ENCODE assay signal across 1 cellular context in genomic region chr2:162107361-162107901, GRCh38.
A peak's percentile ranks its signal among the peaks of the same experiment; 100 is the strongest.
TF ChIP-seq lines count a peak whose summit lies in the region.

No MANE protein-coding gene starts in this region.

TF ChIP-seq in HepG2, 621 proteins besides CTCF, POLR2A, EP300 and RAD21 (continued from another document and continues in another):
- TF ChIP-seq KDM1A (CRISPR knock-in tag; IDR thresholded peaks at IDR 0.05) (no peak), KDM3A (CRISPR knock-in tag; IDR thresholded peaks at IDR 0.05; ENCODE audit: low read depth) (no peak), FOXJ3 (CRISPR knock-in tag; IDR thresholded peaks at IDR 0.05; ENCODE audit: borderline replicate concordance) (peak; percentile 93; the same call in 1 of the 2 replicates), ZNF17 (CRISPR knock-in tag; IDR thresholded peaks at IDR 0.05) (no peak), NAIF1 (CRISPR knock-in tag; IDR thresholded peaks at IDR 0.05; ENCODE audit: borderline replicate concordance) (no peak), ZBTB10 (CRISPR knock-in tag; IDR thresholded peaks at IDR 0.05; ENCODE audit: borderline replicate concordance) (no peak), ZMYM4 (CRISPR knock-in tag; IDR thresholded peaks at IDR 0.05) (no peak; the same call in 1 of the 2 replicates), GFI1 (CRISPR knock-in tag; IDR thresholded peaks at IDR 0.05; ENCODE audit: borderline replicate concordance) (peak; percentile 77; the same call in 1 of the 2 replicates), ZNF792 (CRISPR knock-in tag; IDR thresholded peaks at IDR 0.05) (no peak), NKX3-1 (CRISPR knock-in tag; IDR thresholded peaks at IDR 0.05) (no peak), ZNF496 (CRISPR knock-in tag; IDR thresholded peaks at IDR 0.05; ENCODE audit: insufficient replicate concordance) (no peak), ZFP41 (CRISPR knock-in tag; IDR thresholded peaks at IDR 0.05; ENCODE audit: borderline replicate concordance) (no peak), ZNF891 (CRISPR knock-in tag; IDR thresholded peaks at IDR 0.05) (no peak), ZNF512B (CRISPR knock-in tag; IDR thresholded peaks at IDR 0.05; ENCODE audit: borderline replicate concordance) (no peak), KLF11 (CRISPR knock-in tag; IDR thresholded peaks at IDR 0.05) (0 out of 2 replicates have a peak, but pooled peaks have one; percentile 50), KAT8 (CRISPR knock-in tag; IDR thresholded peaks at IDR 0.05) (0 out of 2 replicates have a peak, but pooled peaks have one; percentile 38), ZNF143 (CRISPR knock-in tag; IDR thresholded peaks at IDR 0.05) (no peak), MIXL1 (CRISPR knock-in tag; IDR thresholded peaks at IDR 0.05) (peak; percentile 58; the same call in 1 of the 2 replicates), ZSCAN12 (CRISPR knock-in tag; IDR thresholded peaks at IDR 0.05) (no peak), CCDC6 (CRISPR knock-in tag; IDR thresholded peaks at IDR 0.05) (no peak), ZNF18 (CRISPR knock-in tag; IDR thresholded peaks at IDR 0.05; ENCODE audit: insufficient replicate concordance) (no peak), YEATS4 (CRISPR knock-in tag; IDR thresholded peaks at IDR 0.05; ENCODE audit: borderline replicate concordance) (0 out of 2 replicates have a peak, but pooled peaks have one; percentile 36), ZNF687 (CRISPR knock-in tag; IDR thresholded peaks at IDR 0.05) (no peak), NPAS2 (CRISPR knock-in tag; IDR thresholded peaks at IDR 0.05; ENCODE audit: borderline replicate concordance) (no peak)
- TF ChIP-seq, protein P1, sequence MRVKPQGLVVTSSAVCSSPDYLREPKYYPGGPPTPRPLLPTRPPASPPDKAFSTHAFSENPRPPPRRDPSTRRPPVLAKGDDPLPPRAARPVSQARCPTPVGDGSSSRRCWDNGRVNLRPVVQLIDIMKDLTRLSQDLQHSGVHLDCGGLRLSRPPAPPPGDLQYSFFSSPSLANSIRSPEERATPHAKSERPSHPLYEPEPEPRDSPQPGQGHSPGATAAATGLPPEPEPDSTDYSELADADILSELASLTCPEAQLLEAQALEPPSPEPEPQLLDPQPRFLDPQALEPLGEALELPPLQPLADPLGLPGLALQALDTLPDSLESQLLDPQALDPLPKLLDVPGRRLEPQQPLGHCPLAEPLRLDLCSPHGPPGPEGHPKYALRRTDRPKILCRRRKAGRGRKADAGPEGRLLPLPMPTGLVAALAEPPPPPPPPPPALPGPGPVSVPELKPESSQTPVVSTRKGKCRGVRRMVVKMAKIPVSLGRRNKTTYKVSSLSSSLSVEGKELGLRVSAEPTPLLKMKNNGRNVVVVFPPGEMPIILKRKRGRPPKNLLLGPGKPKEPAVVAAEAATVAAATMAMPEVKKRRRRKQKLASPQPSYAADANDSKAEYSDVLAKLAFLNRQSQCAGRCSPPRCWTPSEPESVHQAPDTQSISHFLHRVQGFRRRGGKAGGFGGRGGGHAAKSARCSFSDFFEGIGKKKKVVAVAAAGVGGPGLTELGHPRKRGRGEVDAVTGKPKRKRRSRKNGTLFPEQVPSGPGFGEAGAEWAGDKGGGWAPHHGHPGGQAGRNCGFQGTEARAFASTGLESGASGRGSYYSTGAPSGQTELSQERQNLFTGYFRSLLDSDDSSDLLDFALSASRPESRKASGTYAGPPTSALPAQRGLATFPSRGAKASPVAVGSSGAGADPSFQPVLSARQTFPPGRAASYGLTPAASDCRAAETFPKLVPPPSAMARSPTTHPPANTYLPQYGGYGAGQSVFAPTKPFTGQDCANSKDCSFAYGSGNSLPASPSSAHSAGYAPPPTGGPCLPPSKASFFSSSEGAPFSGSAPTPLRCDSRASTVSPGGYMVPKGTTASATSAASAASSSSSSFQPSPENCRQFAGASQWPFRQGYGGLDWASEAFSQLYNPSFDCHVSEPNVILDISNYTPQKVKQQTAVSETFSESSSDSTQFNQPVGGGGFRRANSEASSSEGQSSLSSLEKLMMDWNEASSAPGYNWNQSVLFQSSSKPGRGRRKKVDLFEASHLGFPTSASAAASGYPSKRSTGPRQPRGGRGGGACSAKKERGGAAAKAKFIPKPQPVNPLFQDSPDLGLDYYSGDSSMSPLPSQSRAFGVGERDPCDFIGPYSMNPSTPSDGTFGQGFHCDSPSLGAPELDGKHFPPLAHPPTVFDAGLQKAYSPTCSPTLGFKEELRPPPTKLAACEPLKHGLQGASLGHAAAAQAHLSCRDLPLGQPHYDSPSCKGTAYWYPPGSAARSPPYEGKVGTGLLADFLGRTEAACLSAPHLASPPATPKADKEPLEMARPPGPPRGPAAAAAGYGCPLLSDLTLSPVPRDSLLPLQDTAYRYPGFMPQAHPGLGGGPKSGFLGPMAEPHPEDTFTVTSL (CRISPR knock-in tag; IDR thresholded peaks at IDR 0.05; ENCODE audit: borderline replicate concordance), result peak; percentile 94; the same call in 1 of the 2 replicates
- TF ChIP-seq, protein P2, sequence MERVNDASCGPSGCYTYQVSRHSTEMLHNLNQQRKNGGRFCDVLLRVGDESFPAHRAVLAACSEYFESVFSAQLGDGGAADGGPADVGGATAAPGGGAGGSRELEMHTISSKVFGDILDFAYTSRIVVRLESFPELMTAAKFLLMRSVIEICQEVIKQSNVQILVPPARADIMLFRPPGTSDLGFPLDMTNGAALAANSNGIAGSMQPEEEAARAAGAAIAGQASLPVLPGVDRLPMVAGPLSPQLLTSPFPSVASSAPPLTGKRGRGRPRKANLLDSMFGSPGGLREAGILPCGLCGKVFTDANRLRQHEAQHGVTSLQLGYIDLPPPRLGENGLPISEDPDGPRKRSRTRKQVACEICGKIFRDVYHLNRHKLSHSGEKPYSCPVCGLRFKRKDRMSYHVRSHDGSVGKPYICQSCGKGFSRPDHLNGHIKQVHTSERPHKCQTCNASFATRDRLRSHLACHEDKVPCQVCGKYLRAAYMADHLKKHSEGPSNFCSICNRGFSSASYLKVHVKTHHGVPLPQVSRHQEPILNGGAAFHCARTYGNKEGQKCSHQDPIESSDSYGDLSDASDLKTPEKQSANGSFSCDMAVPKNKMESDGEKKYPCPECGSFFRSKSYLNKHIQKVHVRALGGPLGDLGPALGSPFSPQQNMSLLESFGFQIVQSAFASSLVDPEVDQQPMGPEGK (CRISPR knock-in tag; IDR thresholded peaks at IDR 0.05), result no peak; the same call in 1 of the 2 replicates
- TF ChIP-seq, protein P3, sequence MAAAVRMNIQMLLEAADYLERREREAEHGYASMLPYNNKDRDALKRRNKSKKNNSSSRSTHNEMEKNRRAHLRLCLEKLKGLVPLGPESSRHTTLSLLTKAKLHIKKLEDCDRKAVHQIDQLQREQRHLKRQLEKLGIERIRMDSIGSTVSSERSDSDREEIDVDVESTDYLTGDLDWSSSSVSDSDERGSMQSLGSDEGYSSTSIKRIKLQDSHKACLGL (CRISPR knock-in tag; IDR thresholded peaks at IDR 0.05), result no peak
- TF ChIP-seq, protein P4, sequence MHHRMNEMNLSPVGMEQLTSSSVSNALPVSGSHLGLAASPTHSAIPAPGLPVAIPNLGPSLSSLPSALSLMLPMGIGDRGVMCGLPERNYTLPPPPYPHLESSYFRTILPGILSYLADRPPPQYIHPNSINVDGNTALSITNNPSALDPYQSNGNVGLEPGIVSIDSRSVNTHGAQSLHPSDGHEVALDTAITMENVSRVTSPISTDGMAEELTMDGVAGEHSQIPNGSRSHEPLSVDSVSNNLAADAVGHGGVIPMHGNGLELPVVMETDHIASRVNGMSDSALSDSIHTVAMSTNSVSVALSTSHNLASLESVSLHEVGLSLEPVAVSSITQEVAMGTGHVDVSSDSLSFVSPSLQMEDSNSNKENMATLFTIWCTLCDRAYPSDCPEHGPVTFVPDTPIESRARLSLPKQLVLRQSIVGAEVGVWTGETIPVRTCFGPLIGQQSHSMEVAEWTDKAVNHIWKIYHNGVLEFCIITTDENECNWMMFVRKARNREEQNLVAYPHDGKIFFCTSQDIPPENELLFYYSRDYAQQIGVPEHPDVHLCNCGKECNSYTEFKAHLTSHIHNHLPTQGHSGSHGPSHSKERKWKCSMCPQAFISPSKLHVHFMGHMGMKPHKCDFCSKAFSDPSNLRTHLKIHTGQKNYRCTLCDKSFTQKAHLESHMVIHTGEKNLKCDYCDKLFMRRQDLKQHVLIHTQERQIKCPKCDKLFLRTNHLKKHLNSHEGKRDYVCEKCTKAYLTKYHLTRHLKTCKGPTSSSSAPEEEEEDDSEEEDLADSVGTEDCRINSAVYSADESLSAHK (CRISPR knock-in tag; IDR thresholded peaks at IDR 0.05; ENCODE audit: borderline replicate concordance), result no peak
- TF ChIP-seq, protein P5, sequence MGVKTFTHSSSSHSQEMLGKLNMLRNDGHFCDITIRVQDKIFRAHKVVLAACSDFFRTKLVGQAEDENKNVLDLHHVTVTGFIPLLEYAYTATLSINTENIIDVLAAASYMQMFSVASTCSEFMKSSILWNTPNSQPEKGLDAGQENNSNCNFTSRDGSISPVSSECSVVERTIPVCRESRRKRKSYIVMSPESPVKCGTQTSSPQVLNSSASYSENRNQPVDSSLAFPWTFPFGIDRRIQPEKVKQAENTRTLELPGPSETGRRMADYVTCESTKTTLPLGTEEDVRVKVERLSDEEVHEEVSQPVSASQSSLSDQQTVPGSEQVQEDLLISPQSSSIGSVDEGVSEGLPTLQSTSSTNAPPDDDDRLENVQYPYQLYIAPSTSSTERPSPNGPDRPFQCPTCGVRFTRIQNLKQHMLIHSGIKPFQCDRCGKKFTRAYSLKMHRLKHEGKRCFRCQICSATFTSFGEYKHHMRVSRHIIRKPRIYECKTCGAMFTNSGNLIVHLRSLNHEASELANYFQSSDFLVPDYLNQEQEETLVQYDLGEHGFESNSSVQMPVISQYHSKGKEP (CRISPR knock-in tag; IDR thresholded peaks at IDR 0.05), result 0 out of 2 replicates have a peak, but pooled peaks have one; percentile 12
